Comparison of ENCODE assay signal across 8 cellular contexts in genomic region chr1:39575191-39576015, GRCh38. TPM values are rescaled to one million over a fixed set of nuclear protein-coding genes. Genes with fewer than 3 reads are reported as not detected.
DNase-seq lines count a peak whose midpoint lies in the region.

No MANE protein-coding gene starts in this region.

- 6 to 7% methylated on average over 48 of the region's 48 CpGs for WGBS in ectodermal cell, 2 experiments

- DNase-seq in NCI-H1417 (lab: John Stamatoyannopoulos, UW) (peak in 2 of 3 experiments; percentile 45 to 61), NCI-H1417 treated with DMSO at 0.1 percent for 48 hours (lab: John Stamatoyannopoulos, UW) (no peak), NCI-H2107 treated with DMSO at 0.1 percent for 48 hours (lab: John Stamatoyannopoulos, UW; ENCODE audit: unreplicated experiment) (peak; percentile 99), lung microvascular endothelial cell (ENCODE audit: low read depth in 2 of 2) (peak; percentile 66 to 70), middle frontal gyrus (ENCODE audit: extremely low spot score, low spot score) (no peak)
- DNase-seq in activated CD4-positive, alpha-beta T cell treated with anti-CD3 and anti-CD28 coated beads, Interleukin-2, amount 50 U/mL, for 48 hours, result peak; percentile 50 to 58
- DNase-seq in stimulated activated CD8-positive, alpha-beta memory T cell treated with anti-CD3 and anti-CD28 coated beads, Interleukin-15, amount 100 ng/mL, for 48 hours (ENCODE audit: low read depth in 2 of 2), result peak; percentile 36 to 45

- no peaks in the 10 kb centered on the region for H3K9me3 ChIP-seq in ectodermal cell (ENCODE audit: control insufficient read depth, low read length)

- peak overlapping the region; percentile 47 for H3K27ac ChIP-seq in ectodermal cell (ENCODE audit: insufficient read depth, low read depth, low read length, poor library complexity, severe bottlenecking)

- peaks cover 18% of the 10 kb centered on the region for H3K4me1 ChIP-seq in ectodermal cell (ENCODE audit: control insufficient read depth, insufficient read depth, low read length)

- H3K36me3 ChIP-seq in ectodermal cell (ENCODE audit: control insufficient read depth, insufficient read depth, low read length), result peaks cover 18% of the 10 kb centered on the region

- no peaks in the 10 kb centered on the region for H3K27me3 ChIP-seq in ectodermal cell (ENCODE audit: control insufficient read depth, insufficient read depth, low read length, poor library complexity, severe bottlenecking)

- peak overlapping the region; percentile 79 for H3K4me3 ChIP-seq in ectodermal cell (ENCODE audit: insufficient read depth, low read depth, low read length)

RNA-seq across cellular contexts. Expression of gene PABPC4, which starts 1.2 kb away (rescaled TPM):
- polyA plus RNA-seq in ectodermal cell (2013, experiment 1 of 4), result 194 TPM
- polyA plus RNA-seq in ectodermal cell (2013, experiment 2 of 4), result 189 TPM
- polyA plus RNA-seq in ectodermal cell (2013, experiment 3 of 4), result 148 TPM
- 150 TPM for polyA plus RNA-seq in ectodermal cell (2013, experiment 4 of 4)
- 122 and 124 TPM in 2 replicates for total RNA-seq in lung microvascular endothelial cell

Comparison
In these comparisons a context has a peak if more than half of its experiments do, and no peak if none do; other contexts are left out.
1. DNase-seq: peak in NCI-H1417 (2 of 3), NCI-H2107 treated with DMSO at 0.1 percent for 48 hours (single experiment), activated CD4-positive, alpha-beta T cell treated with anti-CD3 and anti-CD28 coated beads, Interleukin-2, amount 50 U/mL, for 48 hours (2 of 2), lung microvascular endothelial cell (2 of 2) and stimulated activated CD8-positive, alpha-beta memory T cell treated with anti-CD3 and anti-CD28 coated beads, Interleukin-15, amount 100 ng/mL, for 48 hours (2 of 2); none in NCI-H1417 treated with DMSO at 0.1 percent for 48 hours (single experiment) and middle frontal gyrus (single experiment).